In the genomic region with DNA sequence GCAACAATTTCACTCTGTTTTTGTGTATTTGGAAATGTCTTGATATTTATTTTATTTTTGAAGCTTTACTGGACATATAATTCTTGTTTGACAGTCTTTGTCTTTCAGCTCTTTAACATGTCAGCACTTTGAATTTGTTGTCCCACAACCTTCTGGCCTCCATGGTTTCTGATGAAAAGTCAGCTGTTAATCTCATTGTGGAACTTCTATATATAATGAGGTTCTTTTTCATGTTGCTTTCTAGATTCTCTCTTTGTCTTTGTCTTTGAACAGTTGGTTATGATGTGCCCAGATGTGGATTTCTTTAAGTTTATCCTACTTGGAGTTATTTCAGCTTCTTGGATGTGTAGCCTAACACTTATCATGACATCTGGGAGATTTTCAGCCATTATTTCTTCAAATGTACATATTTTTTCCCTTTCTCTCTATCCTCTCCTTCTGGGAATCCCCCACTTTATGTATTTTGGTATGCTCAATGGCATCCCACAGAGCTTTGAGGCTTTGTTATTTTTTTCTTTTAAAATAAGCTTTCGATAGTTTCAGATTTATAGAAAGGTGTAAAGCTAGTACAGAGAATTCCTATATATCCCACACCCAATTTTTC, we compare ENCODE assay signal across 16 cellular contexts. TPM values are rescaled to one million over a fixed set of nuclear protein-coding genes. Genes with fewer than 3 reads are reported as not detected.
DNase-seq lines count a peak whose midpoint lies in the region; ATAC-seq and TF ChIP-seq lines count a peak whose summit lies in the region.
"Had no signal": no experiment of that assay in that cellular context is flagged by ENCODE, and none has a peak within 500 bp of the region (broad histone marks: within the 10 kb centered on the region; RNA-seq: fewer than 3 reads in every experiment).

No MANE protein-coding gene starts in this region.

- H3K27ac Mint-ChIP-seq in activated naive CD8-positive, alpha-beta T cell = peak overlapping the region; percentile 42
- H3K27ac Mint-ChIP-seq in activated naive CD8-positive, alpha-beta T cell treated with anti-CD3 and anti-CD28 coated beads for 36 hours = no peak overlapping the region
- no peak overlapping the region for H3K27ac Mint-ChIP-seq in WTC11
- H3K27ac Mint-ChIP-seq: B cell, CD14-positive monocyte had no signal

- H3K4me3 Mint-ChIP-seq in activated naive CD8-positive, alpha-beta T cell = no peak overlapping the region
- H3K4me3 Mint-ChIP-seq in activated naive CD8-positive, alpha-beta T cell treated with anti-CD3 and anti-CD28 coated beads for 36 hours = no peak overlapping the region
- no peak overlapping the region for H3K4me3 Mint-ChIP-seq in WTC11
- H3K4me3 Mint-ChIP-seq: B cell, CD14-positive monocyte had no signal

- TF ChIP-seq CTCF in WTC11 (IDR thresholded peaks at IDR 0.05) = no peak

- H3K9me3 Mint-ChIP-seq in activated naive CD8-positive, alpha-beta T cell (ENCODE audit: low read depth) = peaks cover 43% of the 10 kb centered on the region
- peaks cover 33% of the 10 kb centered on the region for H3K9me3 Mint-ChIP-seq in activated naive CD8-positive, alpha-beta T cell treated with anti-CD3 and anti-CD28 coated beads for 36 hours
- H3K9me3 Mint-ChIP-seq in WTC11 = peaks cover 66% of the 10 kb centered on the region

- peaks cover 20% of the 10 kb centered on the region for H3K36me3 Mint-ChIP-seq in activated naive CD8-positive, alpha-beta T cell
- H3K36me3 Mint-ChIP-seq in activated naive CD8-positive, alpha-beta T cell treated with anti-CD3 and anti-CD28 coated beads for 36 hours = peaks cover 7% of the 10 kb centered on the region
- peaks cover 40% of the 10 kb centered on the region for H3K36me3 Mint-ChIP-seq in WTC11

- H3K4me1 Mint-ChIP-seq in activated naive CD8-positive, alpha-beta T cell (ENCODE audit: low read depth) = no peaks in the 10 kb centered on the region
- no peaks in the 10 kb centered on the region for H3K4me1 Mint-ChIP-seq in activated naive CD8-positive, alpha-beta T cell treated with anti-CD3 and anti-CD28 coated beads for 36 hours
- no peaks in the 10 kb centered on the region for H3K4me1 Mint-ChIP-seq in WTC11
- H3K4me1 Mint-ChIP-seq: B cell, CD14-positive monocyte had no signal

- ATAC-seq in WTC11 (no peak), SK-N-SH treated with all-trans-retinoic acid at 6 μM for 48 hours (no peak)
- ATAC-seq: Right ventricle myocardium inferior had no signal

- no peak for DNase-seq in activated naive CD8-positive, alpha-beta T cell treated with anti-CD3 and anti-CD28 coated beads for 36 hours
- peak; percentile 14 for DNase-seq in M059J (ENCODE audit: low read depth)
- DNase-seq in WTC11 (ENCODE audit: low spot score) = no peak
- DNase-seq in DMS153 treated with DMSO at 0.1 percent for 48 hours (lab: John Stamatoyannopoulos, UW; ENCODE audit: unreplicated experiment) = no peak
- no peak for DNase-seq in SIG-M5 (lab: John Stamatoyannopoulos, UW)
- DNase-seq: NCI-H1092, NCI-H1436, NCI-H187 treated with DMSO at 0.1 percent for 48 hours, NCI-H524 treated with DMSO at 0.1 percent for 48 hours, NCI-H82, T-helper 2 cell had no signal

- H3K27me3 Mint-ChIP-seq in activated naive CD8-positive, alpha-beta T cell = peaks cover 10% of the 10 kb centered on the region
- H3K27me3 Mint-ChIP-seq in activated naive CD8-positive, alpha-beta T cell treated with anti-CD3 and anti-CD28 coated beads for 36 hours = peaks cover 11% of the 10 kb centered on the region
- peaks cover 13% of the 10 kb centered on the region for H3K27me3 Mint-ChIP-seq in WTC11 (ENCODE audit: low read depth)

- CTCF ChIA-PET in WTC11 (lab: Charles Lee) = interaction anchor here (1.0 to 1.4 kb wide), 3 partner anchors 9 to 76 kb away, joined by 3 to 4 read pairs (median 4); no protein-coding TSS in a partner anchor

- POLR2A ChIA-PET in WTC11 (lab: Charles Lee) = interaction anchor here (0.6 kb wide), 1 partner anchor 785 kb away, joined by 3 read pairs; no protein-coding TSS in a partner anchor

TF ChIP-seq in WTC11, 78 proteins besides CTCF, POLR2A, EP300 and RAD21 (continues in another document):
- TF ChIP-seq, protein P1, sequence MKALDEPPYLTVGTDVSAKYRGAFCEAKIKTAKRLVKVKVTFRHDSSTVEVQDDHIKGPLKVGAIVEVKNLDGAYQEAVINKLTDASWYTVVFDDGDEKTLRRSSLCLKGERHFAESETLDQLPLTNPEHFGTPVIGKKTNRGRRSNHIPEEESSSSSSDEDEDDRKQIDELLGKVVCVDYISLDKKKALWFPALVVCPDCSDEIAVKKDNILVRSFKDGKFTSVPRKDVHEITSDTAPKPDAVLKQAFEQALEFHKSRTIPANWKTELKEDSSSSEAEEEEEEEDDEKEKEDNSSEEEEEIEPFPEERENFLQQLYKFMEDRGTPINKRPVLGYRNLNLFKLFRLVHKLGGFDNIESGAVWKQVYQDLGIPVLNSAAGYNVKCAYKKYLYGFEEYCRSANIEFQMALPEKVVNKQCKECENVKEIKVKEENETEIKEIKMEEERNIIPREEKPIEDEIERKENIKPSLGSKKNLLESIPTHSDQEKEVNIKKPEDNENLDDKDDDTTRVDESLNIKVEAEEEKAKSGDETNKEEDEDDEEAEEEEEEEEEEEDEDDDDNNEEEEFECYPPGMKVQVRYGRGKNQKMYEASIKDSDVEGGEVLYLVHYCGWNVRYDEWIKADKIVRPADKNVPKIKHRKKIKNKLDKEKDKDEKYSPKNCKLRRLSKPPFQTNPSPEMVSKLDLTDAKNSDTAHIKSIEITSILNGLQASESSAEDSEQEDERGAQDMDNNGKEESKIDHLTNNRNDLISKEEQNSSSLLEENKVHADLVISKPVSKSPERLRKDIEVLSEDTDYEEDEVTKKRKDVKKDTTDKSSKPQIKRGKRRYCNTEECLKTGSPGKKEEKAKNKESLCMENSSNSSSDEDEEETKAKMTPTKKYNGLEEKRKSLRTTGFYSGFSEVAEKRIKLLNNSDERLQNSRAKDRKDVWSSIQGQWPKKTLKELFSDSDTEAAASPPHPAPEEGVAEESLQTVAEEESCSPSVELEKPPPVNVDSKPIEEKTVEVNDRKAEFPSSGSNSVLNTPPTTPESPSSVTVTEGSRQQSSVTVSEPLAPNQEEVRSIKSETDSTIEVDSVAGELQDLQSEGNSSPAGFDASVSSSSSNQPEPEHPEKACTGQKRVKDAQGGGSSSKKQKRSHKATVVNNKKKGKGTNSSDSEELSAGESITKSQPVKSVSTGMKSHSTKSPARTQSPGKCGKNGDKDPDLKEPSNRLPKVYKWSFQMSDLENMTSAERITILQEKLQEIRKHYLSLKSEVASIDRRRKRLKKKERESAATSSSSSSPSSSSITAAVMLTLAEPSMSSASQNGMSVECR (CRISPR knock-in tag; IDR thresholded peaks at IDR 0.05; ENCODE audit: borderline replicate concordance) = no peak

TF ChIP-seq in SK-N-SH treated with all-trans-retinoic acid at 6 μM for 48 hours, 23 proteins besides CTCF, POLR2A, EP300 and RAD21:
- TF ChIP-seq SNAI2 (CRISPR knock-in tag; IDR thresholded peaks at IDR 0.05) (no peak), OSR1 (CRISPR knock-in tag; IDR thresholded peaks at IDR 0.05) (no peak)

RNA-seq across cellular contexts. Expression of gene LMTK2, which starts 9.5 kb away (rescaled TPM):
- 10 to 100 TPM; 11.2 to 13.0 TPM for total RNA-seq in activated naive CD8-positive, alpha-beta T cell treated with anti-CD3 and anti-CD28 coated beads for 36 hours
- 7.7 and 10.9 TPM in 2 replicates for total RNA-seq in M059J (2014; rRNA removed; shearing (Covaris generic))
- total RNA-seq in WTC11 (2021) = 23.0 to 25.5 TPM (median 24.3 TPM) in 3 replicates
